8 cellular contexts compared by ENCODE assay signal in genomic region chr17:59837362-59838195, GRCh38. TPM values are rescaled to one million over a fixed set of nuclear protein-coding genes. Genes with fewer than 3 reads are reported as not detected.
DNase-seq lines count a peak whose midpoint lies in the region; ATAC-seq and TF ChIP-seq lines count a peak whose summit lies in the region.

No MANE protein-coding gene starts in this region.

- H3K4me3 Mint-ChIP-seq in MCF 10A (ENCODE audit: unreplicated experiment) = peak overlapping the region; percentile 83

- peaks cover 12% of the 10 kb centered on the region; the same call in 1 of the 2 replicates for H4K20me1 ChIP-seq in HCT116 (ENCODE audit: insufficient read depth)
- H4K20me1 ChIP-seq in SU-DHL-6 (ENCODE audit: low read depth, low read length) = no peaks in the 10 kb centered on the region

- peaks cover 22 to 32% of the 10 kb centered on the region in 2 experiments for H3K36me3 ChIP-seq in HCT116 (ENCODE audit: control insufficient read depth in 1 of 2, insufficient read depth in 2 of 2, low read length in 2 of 2)
- H3K36me3 ChIP-seq in SU-DHL-6 (ENCODE audit: low read length) = 0 out of 2 replicates have a peak, but pooled peaks cover 4% of the 10 kb centered on the region
- H3K36me3 ChIP-seq in iPS-18a (ENCODE audit: control insufficient read depth, low read depth, low read length) = peaks cover 11% of the 10 kb centered on the region
- peaks cover 0 to 13% (median 9%) of the 10 kb centered on the region in 3 donors for H3K36me3 ChIP-seq in skeletal muscle tissue (ENCODE audit: control insufficient read depth in 3 of 3, insufficient read depth in 3 of 3, low read length in 3 of 3)

- no peaks in the 10 kb centered on the region for H3K9me3 ChIP-seq in HCT116 (ENCODE audit: control insufficient read depth in 1 of 2, insufficient read depth in 1 of 2, low read depth in 1 of 2, low read length in 2 of 2)
- no peaks in the 10 kb centered on the region for H3K9me3 ChIP-seq in SU-DHL-6 (ENCODE audit: insufficient read depth, low read length)
- H3K9me3 ChIP-seq in iPS-18a (ENCODE audit: control insufficient read depth, low read depth, low read length) = no peaks in the 10 kb centered on the region
- no peaks in the 10 kb centered on the region for H3K9me3 ChIP-seq in skeletal muscle tissue (ENCODE audit: control insufficient read depth in 3 of 3, low read length in 3 of 3)

- H3K4me1 ChIP-seq in HCT116 (ENCODE audit: control insufficient read depth in 1 of 2, insufficient read depth in 2 of 2, low read length in 2 of 2) = peaks cover 64 to 84% of the 10 kb centered on the region in 2 experiments
- H3K4me1 ChIP-seq in iPS-18a (ENCODE audit: control insufficient read depth, low read depth, low read length) = peaks cover 17% of the 10 kb centered on the region
- H3K4me1 ChIP-seq in skeletal muscle tissue (ENCODE audit: control insufficient read depth in 3 of 3, insufficient read depth in 3 of 3, low read length in 3 of 3) = peaks cover 2 to 22% (median 8%) of the 10 kb centered on the region in 3 donors

- TF ChIP-seq POLR2A in HCT116 (IDR thresholded peaks at IDR 0.05; ENCODE audit: borderline replicate concordance, extremely low read depth, insufficient read depth, insufficient read length) = peak; percentile 99

- BruUV-seq in HCT116 (replicated peaks; lab: Mats Ljungman, UMichigan) (no TSS peak), MCF 10A (replicated peaks; lab: Mats Ljungman, UMichigan) (no TSS peak)

- DNase-seq in activated CD4-positive, CD25-positive, alpha-beta regulatory T cell treated with anti-CD3 and anti-CD28 coated beads, Interleukin-2, amount 50 U/mL, for 16 hours (ENCODE audit: low read depth, low spot score) = peak; percentile 66
- DNase-seq in activated CD4-positive, CD25-positive, alpha-beta regulatory T cell treated with anti-CD3 and anti-CD28 coated beads, Interleukin-2, amount 50 U/mL, for 72 hours = no peak
- DNase-seq in HCT116 (ENCODE audit: low read depth, low spot score) (peak; percentile 100), LoVo (ENCODE audit: low spot score) (peak; percentile 99), MCF 10A (ENCODE audit: unreplicated experiment) (peak; percentile 99)

- H3K9me2 ChIP-seq in HCT116 (ENCODE audit: insufficient read depth) (no peaks in the 10 kb centered on the region), SU-DHL-6 (replicated peaks; ENCODE audit: insufficient read depth, low read length) (no peaks in the 10 kb centered on the region)

- peak overlapping the region; percentile 98 for H3K27ac Mint-ChIP-seq in MCF 10A (ENCODE audit: low read depth, unreplicated experiment)

- peak overlapping the region; percentile 84 for H3K4me2 ChIP-seq in HCT116 (ENCODE audit: low read length)
- peak overlapping the region; percentile 13 for H3K4me2 ChIP-seq in SU-DHL-6 (ENCODE audit: low read depth, low read length, poor library complexity, severe bottlenecking)

- H3K4me1 Mint-ChIP-seq in MCF 10A (ENCODE audit: insufficient read depth, unreplicated experiment) = peaks cover 21% of the 10 kb centered on the region

- peak overlapping the region; percentile 92 for H3K9ac ChIP-seq in HCT116 (ENCODE audit: low read length)
- no peak overlapping the region for H3K9ac ChIP-seq in SU-DHL-6 (ENCODE audit: low read length)
- peak overlapping the region; percentile 97 for H3K9ac ChIP-seq in iPS-18a (ENCODE audit: low read length)
- peak overlapping the region; percentile 72 to 87 (median 87) for H3K9ac ChIP-seq in skeletal muscle tissue (ENCODE audit: low read depth in 1 of 3, low read length in 3 of 3)

- H3K4me3 ChIP-seq in HCT116 (replicated peaks in 1 of 2; ENCODE audit: low read depth in 1 of 2, low read length in 2 of 2) = peak overlapping the region; percentile 74 to 78
- H3K4me3 ChIP-seq in SU-DHL-6 (ENCODE audit: insufficient read depth, low read length, poor library complexity, severe bottlenecking) = no peak overlapping the region
- peak overlapping the region; percentile 98 for H3K4me3 ChIP-seq in iPS-18a (ENCODE audit: low read length)
- peak overlapping the region; percentile 69 to 87 (median 77) for H3K4me3 ChIP-seq in skeletal muscle tissue (ENCODE audit: low read length in 3 of 3)

- no peaks in the 10 kb centered on the region for H3K9me3 Mint-ChIP-seq in MCF 10A (ENCODE audit: unreplicated experiment)

- H3K27me3 ChIP-seq in HCT116 (ENCODE audit: insufficient read depth, low read length) (no peaks in the 10 kb centered on the region), SU-DHL-6 (ENCODE audit: low read length) (no peaks in the 10 kb centered on the region), iPS-18a (ENCODE audit: control insufficient read depth, insufficient read depth, low read length) (no peaks in the 10 kb centered on the region), skeletal muscle tissue (ENCODE audit: control insufficient read depth in 3 of 3, insufficient read depth in 3 of 3, low read length in 3 of 3) (no peaks in the 10 kb centered on the region)

- peak; percentile 81 for ATAC-seq in HCT116

- intact Hi-C loops in HCT116 (cut with micrococcal nuclease) (loop anchor here (1.0 kb wide), 2 partner anchors 8 to 54 kb away; no protein-coding TSS in a partner anchor), MCF 10A (cut with micrococcal nuclease) (loop anchor here (1.0 kb wide), 1 partner anchor 51 kb away; no protein-coding TSS in a partner anchor)

- H3K27me3 Mint-ChIP-seq in MCF 10A (ENCODE audit: insufficient read depth, unreplicated experiment) = no peaks in the 10 kb centered on the region

- POLR2A ChIA-PET in HCT116 (lab: Charles Lee) = interaction anchor here (0.7 to 15.2 kb wide), 21 partner anchors 9 to 1443 kb away, joined by 3 to 443 read pairs (median 6); partner anchors contain the start of genes PTRH2 and VMP1
- POLR2A ChIA-PET in MCF 10A (lab: Yijun Ruan, JAX) = interaction anchor here (0.7 to 14.0 kb wide), 22 partner anchors 9 to 218 kb away, joined by 3 to 720 read pairs (median 8); partner anchors contain the start of genes CLTC, PTRH2, RPS6KB1 and TUBD1

- H3K36me3 Mint-ChIP-seq in MCF 10A (ENCODE audit: insufficient read depth, unreplicated experiment) = peaks cover 58% of the 10 kb centered on the region

- no peak for TF ChIP-seq RAD21 in HCT116 (IDR thresholded peaks at IDR 0.05; ENCODE audit: low read depth)

- H3K27ac ChIP-seq in HCT116 (ENCODE audit: low read depth, low read length) (peak overlapping the region; percentile 97), SU-DHL-6 (ENCODE audit: low read depth, low read length) (no peak overlapping the region), iPS-18a (ENCODE audit: low read length) (peak overlapping the region; percentile 99), skeletal muscle tissue (ENCODE audit: low read depth, low read length) (peak overlapping the region; percentile 98)

- H3F3A ChIP-seq in SU-DHL-6 (ENCODE audit: insufficient read depth) = peaks cover 3% of the 10 kb centered on the region; the same call in 1 of the 2 replicates

- TF ChIP-seq CTCF in HCT116 (IDR thresholded peaks at IDR 0.05 in 2 of 3, conservative IDR thresholded peaks at IDR 0.05 in 1 of 3; ENCODE audit: borderline replicate concordance in 1 of 3, insufficient read depth in 1 of 3, low read depth in 2 of 3, low read length in 2 of 3) = no peak
- no peak for TF ChIP-seq CTCF in SU-DHL-6 (IDR thresholded peaks at IDR 0.05; ENCODE audit: insufficient read depth, low read length, poor library complexity, severe bottlenecking)
- TF ChIP-seq CTCF in MCF 10A (IDR thresholded peaks at IDR 0.05; ENCODE audit: unreplicated experiment) = no peak

- peaks cover 55% of the 10 kb centered on the region for H3K79me2 ChIP-seq in HCT116 (ENCODE audit: insufficient read depth, low read length)
- H3K79me2 ChIP-seq in SU-DHL-6 (ENCODE audit: insufficient read depth, low read length) = no peaks in the 10 kb centered on the region

- CTCF ChIA-PET in HCT116 (lab: Charles Lee) = interaction anchor here (0.7 to 3.1 kb wide), 2 partner anchors 10 to 84 kb away, joined by 4 to 35 read pairs; no protein-coding TSS in a partner anchor
- CTCF ChIA-PET in MCF 10A (lab: Yijun Ruan, JAX) = interaction anchor here (0.7 to 5.0 kb wide), 7 partner anchors 11 to 92 kb away, joined by 3 to 81 read pairs (median 5); no protein-coding TSS in a partner anchor

- RAD21 ChIA-PET in HCT116 (lab: Charles Lee; ENCODE audit: low non-redundant PET in 1 of 2, low total read pairs in 2 of 2, uncharacterized antibody in 2 of 2, unreplicated experiment in 2 of 2) = interaction anchor here (0.5 to 1.8 kb wide), 8 partner anchors 8 to 83 kb away, joined by 3 to 6 read pairs (median 4); no protein-coding TSS in a partner anchor

- no peak overlapping the region for H2AFZ ChIP-seq in HCT116 (ENCODE audit: low read depth, low read length, poor library complexity, severe bottlenecking)
- H2AFZ ChIP-seq in SU-DHL-6 (ENCODE audit: low read depth, low read length, severe bottlenecking) = no peak overlapping the region

TF ChIP-seq in HCT116, 20 proteins besides CTCF, POLR2A, EP300 and RAD21 (continues in another document):
- TF ChIP-seq ZBTB33 (IDR thresholded peaks at IDR 0.05; ENCODE audit: extremely low read depth, insufficient replicate concordance, low read length) = peak; percentile 81
- peak; percentile 91 for TF ChIP-seq TCF7L2 (IDR thresholded peaks at IDR 0.05; ENCODE audit: borderline replicate concordance, extremely low read depth, insufficient read depth, insufficient read length)
- TF ChIP-seq ZNF274 (IDR thresholded peaks at IDR 0.05; ENCODE audit: low read depth, low read length) = no peak
- TF ChIP-seq YY1 (IDR thresholded peaks at IDR 0.05; ENCODE audit: extremely low read depth, insufficient replicate concordance, low read depth, low read length) = peak; percentile 75
- no peak for TF ChIP-seq EGR1 (IDR thresholded peaks at IDR 0.05; ENCODE audit: low read depth)

RNA-seq across cellular contexts. Expression of gene TUBD1, which starts 55.2 kb away (rescaled TPM):
- total RNA-seq in HCT116 (2021; ENCODE audit: unreplicated experiment) (13.0 TPM), MCF 10A (2022) (4.4 and 5.2 TPM in 2 replicates), skeletal muscle tissue (21.9 TPM)
- polyA plus RNA-seq in HCT116 (2012) = 7.9 and 11.9 TPM in 2 replicates

RNA-seq across cellular contexts. Expression of gene RPS6KB1, which starts 55.3 kb away (rescaled TPM):
- total RNA-seq in HCT116 (2021; ENCODE audit: unreplicated experiment) = 75.7 TPM
- polyA plus RNA-seq in HCT116 (2012) = 19.3 and 30.2 TPM in 2 replicates
- total RNA-seq in MCF 10A (2022) = 37.4 and 48.4 TPM in 2 replicates
- total RNA-seq in skeletal muscle tissue = 36.5 TPM
